ENCODE assay signal across 1 cellular context in the genomic region with DNA sequence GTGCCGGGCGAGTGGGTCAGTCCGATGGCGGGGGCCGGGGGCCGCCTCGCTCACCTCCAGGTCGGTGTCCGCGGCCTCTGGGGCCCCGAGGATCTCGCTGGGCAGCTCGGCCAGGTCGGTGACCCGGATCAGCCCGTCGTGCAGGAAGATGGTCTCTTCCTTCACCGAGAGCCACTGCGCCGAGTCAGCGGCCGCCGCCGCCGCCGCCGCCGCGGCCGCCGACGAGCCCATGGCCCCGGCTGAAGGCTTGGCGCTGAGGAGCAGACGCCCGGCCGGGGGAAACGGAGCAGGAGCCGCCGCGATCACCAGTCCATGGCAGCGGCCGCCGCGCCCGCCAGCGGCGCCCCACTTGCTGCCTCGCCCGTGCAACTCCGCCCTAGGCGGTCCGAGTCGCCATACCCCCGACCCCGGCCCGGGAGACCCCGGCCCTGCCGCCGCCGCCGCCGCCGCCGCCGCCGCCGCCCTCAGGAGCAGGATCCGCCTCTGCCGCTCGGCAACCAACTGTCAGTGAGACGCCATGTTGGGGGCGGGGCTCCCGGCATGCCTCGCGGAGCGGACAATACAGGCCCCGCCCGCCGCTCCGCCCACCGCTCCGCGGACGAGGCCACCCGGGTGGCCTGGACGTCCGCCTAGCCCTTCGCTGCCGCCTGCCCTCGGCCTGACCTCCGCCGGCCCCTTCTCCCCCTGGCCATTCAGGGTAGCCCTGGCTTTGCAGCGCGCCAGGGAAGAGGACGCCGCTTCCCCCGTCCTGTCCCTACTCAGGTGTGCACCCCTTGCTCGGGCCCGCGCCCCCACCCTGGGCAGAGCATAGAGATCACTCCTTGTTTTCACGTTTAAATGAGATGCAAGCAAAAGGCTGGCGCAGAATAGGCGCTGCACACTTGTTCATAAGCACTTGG.
TF ChIP-seq lines count a peak whose summit lies in the region.

A gene with protein sequence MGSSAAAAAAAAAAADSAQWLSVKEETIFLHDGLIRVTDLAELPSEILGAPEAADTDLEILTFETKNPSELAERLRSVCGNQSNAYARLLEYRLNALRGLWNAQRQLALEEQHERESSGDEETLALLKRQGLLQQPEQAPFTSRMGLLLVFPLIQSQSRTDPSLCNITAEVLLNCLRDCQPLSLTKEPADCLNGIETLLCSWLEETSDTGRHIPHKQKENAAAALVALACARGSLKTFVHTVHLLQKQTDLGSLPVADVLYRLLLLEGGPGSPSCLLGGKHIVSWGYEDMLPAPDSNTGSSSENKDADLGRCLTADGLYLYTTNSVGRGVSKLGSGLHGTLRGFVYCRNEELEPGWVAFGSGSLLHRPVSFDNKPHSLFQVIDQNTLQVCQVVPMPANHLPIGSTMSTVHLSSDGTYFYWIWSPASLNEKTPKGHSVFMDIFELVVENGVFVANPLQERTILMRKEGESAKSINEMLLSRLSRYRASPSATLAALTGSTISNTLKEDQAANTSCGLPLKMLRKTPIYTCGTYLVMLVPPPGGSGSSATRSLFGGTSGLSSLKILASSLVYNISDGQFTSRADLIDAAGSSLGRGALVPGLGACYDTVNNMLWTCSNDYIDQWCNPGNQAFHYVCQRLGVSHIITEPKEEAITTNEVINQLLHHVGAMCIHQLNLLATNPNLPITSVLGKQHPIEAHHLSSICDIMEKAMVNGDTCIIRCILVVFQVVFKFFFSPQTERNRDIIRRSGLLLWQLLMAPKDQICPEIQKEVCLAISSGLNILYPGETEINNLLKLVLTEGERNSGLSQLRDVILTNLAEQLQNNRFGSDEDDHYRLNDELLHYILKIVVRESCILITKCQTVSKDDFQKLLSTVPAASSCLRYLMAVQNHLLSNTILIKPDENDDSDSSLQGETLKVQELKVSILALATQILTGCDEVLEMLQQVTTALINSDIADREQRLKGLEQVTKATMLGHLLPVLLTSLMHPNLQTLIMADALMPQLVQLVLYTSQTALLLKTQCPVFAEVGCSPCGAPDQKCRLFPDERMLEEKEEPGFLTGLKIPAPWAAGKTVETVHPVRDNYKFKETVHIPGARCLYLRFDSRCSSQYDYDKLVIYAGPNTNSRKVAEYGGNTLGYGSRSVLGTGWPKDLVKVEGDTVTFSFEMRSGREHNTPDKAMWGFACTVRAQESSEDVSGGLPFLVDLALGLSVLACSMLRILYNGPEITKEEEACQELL (N-terminal part only) (minus strand): TSS at position 534 of the 899 bp plus-strand sequence. CDS start 303 bp downstream, at position 231.

TF ChIP-seq in K562, 482 proteins besides CTCF, POLR2A, EP300 and RAD21 (continued from another document and continues in another):
- TF ChIP-seq, protein P1, sequence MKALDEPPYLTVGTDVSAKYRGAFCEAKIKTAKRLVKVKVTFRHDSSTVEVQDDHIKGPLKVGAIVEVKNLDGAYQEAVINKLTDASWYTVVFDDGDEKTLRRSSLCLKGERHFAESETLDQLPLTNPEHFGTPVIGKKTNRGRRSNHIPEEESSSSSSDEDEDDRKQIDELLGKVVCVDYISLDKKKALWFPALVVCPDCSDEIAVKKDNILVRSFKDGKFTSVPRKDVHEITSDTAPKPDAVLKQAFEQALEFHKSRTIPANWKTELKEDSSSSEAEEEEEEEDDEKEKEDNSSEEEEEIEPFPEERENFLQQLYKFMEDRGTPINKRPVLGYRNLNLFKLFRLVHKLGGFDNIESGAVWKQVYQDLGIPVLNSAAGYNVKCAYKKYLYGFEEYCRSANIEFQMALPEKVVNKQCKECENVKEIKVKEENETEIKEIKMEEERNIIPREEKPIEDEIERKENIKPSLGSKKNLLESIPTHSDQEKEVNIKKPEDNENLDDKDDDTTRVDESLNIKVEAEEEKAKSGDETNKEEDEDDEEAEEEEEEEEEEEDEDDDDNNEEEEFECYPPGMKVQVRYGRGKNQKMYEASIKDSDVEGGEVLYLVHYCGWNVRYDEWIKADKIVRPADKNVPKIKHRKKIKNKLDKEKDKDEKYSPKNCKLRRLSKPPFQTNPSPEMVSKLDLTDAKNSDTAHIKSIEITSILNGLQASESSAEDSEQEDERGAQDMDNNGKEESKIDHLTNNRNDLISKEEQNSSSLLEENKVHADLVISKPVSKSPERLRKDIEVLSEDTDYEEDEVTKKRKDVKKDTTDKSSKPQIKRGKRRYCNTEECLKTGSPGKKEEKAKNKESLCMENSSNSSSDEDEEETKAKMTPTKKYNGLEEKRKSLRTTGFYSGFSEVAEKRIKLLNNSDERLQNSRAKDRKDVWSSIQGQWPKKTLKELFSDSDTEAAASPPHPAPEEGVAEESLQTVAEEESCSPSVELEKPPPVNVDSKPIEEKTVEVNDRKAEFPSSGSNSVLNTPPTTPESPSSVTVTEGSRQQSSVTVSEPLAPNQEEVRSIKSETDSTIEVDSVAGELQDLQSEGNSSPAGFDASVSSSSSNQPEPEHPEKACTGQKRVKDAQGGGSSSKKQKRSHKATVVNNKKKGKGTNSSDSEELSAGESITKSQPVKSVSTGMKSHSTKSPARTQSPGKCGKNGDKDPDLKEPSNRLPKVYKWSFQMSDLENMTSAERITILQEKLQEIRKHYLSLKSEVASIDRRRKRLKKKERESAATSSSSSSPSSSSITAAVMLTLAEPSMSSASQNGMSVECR (CRISPR knock-in tag; IDR thresholded peaks at IDR 0.05) = 0 out of 2 replicates have a peak, but pooled peaks have one; percentile 32
- TF ChIP-seq, protein P2, sequence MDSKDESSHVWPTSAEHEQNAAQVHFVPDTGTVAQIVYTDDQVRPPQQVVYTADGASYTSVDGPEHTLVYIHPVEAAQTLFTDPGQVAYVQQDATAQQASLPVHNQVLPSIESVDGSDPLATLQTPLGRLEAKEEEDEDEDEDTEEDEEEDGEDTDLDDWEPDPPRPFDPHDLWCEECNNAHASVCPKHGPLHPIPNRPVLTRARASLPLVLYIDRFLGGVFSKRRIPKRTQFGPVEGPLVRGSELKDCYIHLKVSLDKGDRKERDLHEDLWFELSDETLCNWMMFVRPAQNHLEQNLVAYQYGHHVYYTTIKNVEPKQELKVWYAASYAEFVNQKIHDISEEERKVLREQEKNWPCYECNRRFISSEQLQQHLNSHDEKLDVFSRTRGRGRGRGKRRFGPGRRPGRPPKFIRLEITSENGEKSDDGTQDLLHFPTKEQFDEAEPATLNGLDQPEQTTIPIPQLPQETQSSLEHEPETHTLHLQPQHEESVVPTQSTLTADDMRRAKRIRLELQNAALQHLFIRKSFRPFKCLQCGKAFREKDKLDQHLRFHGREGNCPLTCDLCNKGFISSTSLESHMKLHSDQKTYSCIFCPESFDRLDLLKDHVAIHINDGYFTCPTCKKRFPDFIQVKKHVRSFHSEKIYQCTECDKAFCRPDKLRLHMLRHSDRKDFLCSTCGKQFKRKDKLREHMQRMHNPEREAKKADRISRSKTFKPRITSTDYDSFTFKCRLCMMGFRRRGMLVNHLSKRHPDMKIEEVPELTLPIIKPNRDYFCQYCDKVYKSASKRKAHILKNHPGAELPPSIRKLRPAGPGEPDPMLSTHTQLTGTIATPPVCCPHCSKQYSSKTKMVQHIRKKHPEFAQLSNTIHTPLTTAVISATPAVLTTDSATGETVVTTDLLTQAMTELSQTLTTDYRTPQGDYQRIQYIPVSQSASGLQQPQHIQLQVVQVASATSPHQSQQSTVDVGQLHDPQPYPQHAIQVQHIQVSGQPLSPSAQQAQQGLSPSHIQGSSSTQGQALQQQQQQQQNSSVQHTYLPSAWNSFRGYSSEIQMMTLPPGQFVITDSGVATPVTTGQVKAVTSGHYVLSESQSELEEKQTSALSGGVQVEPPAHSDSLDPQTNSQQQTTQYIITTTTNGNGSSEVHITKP (IDR thresholded peaks at IDR 0.05; ENCODE audit: partially characterized antibody) = peak; percentile 96
- TF ChIP-seq, protein P3, sequence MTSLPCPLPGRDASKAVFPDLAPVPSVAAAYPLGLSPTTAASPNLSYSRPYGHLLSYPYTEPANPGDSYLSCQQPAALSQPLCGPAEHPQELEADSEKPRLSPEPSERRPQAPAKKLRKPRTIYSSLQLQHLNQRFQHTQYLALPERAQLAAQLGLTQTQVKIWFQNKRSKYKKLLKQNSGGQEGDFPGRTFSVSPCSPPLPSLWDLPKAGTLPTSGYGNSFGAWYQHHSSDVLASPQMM (CRISPR knock-in tag; IDR thresholded peaks at IDR 0.05) = no peak
- TF ChIP-seq ZNF282 (CRISPR knock-in tag; IDR thresholded peaks at IDR 0.05) (no peak), ZNF699 (CRISPR knock-in tag; IDR thresholded peaks at IDR 0.05; ENCODE audit: insufficient replicate concordance) (no peak), BHLHE40 (IDR thresholded peaks at IDR 0.05; ENCODE audit: low read length) (peak; percentile 9; the same call in 1 of the 2 replicates), ZNF384 (IDR thresholded peaks at IDR 0.05; ENCODE audit: low read depth, low read length) (no peak), POLR2AphosphoS5 (IDR thresholded peaks at IDR 0.05; ENCODE audit: control insufficient read depth, insufficient read depth, low read depth, low read length) (peak; percentile 74), U2AF1 (optimal IDR thresholded peaks at IDR 0.05; ENCODE audit: low read depth, low read length) (no peak), NELFE (IDR thresholded peaks at IDR 0.05; ENCODE audit: insufficient read depth, insufficient read length) (no peak), DACH1 (IDR thresholded peaks at IDR 0.05; ENCODE audit: partially characterized antibody) (no peak), ZFX (CRISPR knock-in tag; IDR thresholded peaks at IDR 0.05) (peak; percentile 91), HDAC3 (IDR thresholded peaks at IDR 0.05; ENCODE audit: borderline replicate concordance, partially characterized antibody) (no peak), FOXJ3 (CRISPR knock-in tag; IDR thresholded peaks at IDR 0.05) (no peak), ELF4 (CRISPR knock-in tag; IDR thresholded peaks at IDR 0.05) (peak; percentile 58; the same call in 1 of the 2 replicates), CAMTA2 (CRISPR knock-in tag; conservative IDR thresholded peaks at IDR 0.05) (no peak), NR2C2 (CRISPR knock-in tag; IDR thresholded peaks at IDR 0.05) (no peak), NR2C2 (tag; IDR thresholded peaks at IDR 0.05) (peak; percentile 60), NFATC3 (IDR thresholded peaks at IDR 0.05) (no peak), SMARCB1 (IDR thresholded peaks at IDR 0.05; ENCODE audit: insufficient read length, low read depth) (no peak), HNRNPH1 (optimal IDR thresholded peaks at IDR 0.05; ENCODE audit: low read depth, low read length) (no peak), EZH2 (IDR thresholded peaks at IDR 0.05; ENCODE audit: borderline replicate concordance, low read depth, low read length) (no peak), LEF1 (IDR thresholded peaks at IDR 0.05) (no peak), ZNF696 (CRISPR knock-in tag; conservative IDR thresholded peaks at IDR 0.05) (no peak), NR2C1 (IDR thresholded peaks at IDR 0.05) (no peak), NR2C1 (tag; IDR thresholded peaks at IDR 0.05) (no peak), TSC22D4 (tag; IDR thresholded peaks at IDR 0.05) (no peak), HNRNPL (IDR thresholded peaks at IDR 0.05; ENCODE audit: low read depth, low read length) (no peak), BDP1 (IDR thresholded peaks at IDR 0.05; ENCODE audit: insufficient read depth, insufficient read length) (no peak), ZC3H4 (CRISPR knock-in tag; IDR thresholded peaks at IDR 0.05; ENCODE audit: borderline replicate concordance) (no peak), MAFK (IDR thresholded peaks at IDR 0.05; ENCODE audit: low read length) (no peak)
- TF ChIP-seq, protein P4, sequence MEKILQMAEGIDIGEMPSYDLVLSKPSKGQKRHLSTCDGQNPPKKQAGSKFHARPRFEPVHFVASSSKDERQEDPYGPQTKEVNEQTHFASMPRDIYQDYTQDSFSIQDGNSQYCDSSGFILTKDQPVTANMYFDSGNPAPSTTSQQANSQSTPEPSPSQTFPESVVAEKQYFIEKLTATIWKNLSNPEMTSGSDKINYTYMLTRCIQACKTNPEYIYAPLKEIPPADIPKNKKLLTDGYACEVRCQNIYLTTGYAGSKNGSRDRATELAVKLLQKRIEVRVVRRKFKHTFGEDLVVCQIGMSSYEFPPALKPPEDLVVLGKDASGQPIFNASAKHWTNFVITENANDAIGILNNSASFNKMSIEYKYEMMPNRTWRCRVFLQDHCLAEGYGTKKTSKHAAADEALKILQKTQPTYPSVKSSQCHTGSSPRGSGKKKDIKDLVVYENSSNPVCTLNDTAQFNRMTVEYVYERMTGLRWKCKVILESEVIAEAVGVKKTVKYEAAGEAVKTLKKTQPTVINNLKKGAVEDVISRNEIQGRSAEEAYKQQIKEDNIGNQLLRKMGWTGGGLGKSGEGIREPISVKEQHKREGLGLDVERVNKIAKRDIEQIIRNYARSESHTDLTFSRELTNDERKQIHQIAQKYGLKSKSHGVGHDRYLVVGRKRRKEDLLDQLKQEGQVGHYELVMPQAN (IDR thresholded peaks at IDR 0.05; ENCODE audit: borderline replicate concordance) = peak; percentile 28; the same call in 1 of the 2 replicates
- TF ChIP-seq, protein P5, sequence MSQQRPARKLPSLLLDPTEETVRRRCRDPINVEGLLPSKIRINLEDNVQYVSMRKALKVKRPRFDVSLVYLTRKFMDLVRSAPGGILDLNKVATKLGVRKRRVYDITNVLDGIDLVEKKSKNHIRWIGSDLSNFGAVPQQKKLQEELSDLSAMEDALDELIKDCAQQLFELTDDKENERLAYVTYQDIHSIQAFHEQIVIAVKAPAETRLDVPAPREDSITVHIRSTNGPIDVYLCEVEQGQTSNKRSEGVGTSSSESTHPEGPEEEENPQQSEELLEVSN (IDR thresholded peaks at IDR 0.05; ENCODE audit: borderline replicate concordance in 1 of 2, extremely low read depth in 1 of 2, insufficient read depth in 1 of 2, insufficient read length in 1 of 2, low read depth in 1 of 2, low read length in 1 of 2, poor library complexity in 1 of 2, severe bottlenecking in 1 of 2) = peak in 1 of 2 experiments; percentile 36
- TF ChIP-seq, protein P6, sequence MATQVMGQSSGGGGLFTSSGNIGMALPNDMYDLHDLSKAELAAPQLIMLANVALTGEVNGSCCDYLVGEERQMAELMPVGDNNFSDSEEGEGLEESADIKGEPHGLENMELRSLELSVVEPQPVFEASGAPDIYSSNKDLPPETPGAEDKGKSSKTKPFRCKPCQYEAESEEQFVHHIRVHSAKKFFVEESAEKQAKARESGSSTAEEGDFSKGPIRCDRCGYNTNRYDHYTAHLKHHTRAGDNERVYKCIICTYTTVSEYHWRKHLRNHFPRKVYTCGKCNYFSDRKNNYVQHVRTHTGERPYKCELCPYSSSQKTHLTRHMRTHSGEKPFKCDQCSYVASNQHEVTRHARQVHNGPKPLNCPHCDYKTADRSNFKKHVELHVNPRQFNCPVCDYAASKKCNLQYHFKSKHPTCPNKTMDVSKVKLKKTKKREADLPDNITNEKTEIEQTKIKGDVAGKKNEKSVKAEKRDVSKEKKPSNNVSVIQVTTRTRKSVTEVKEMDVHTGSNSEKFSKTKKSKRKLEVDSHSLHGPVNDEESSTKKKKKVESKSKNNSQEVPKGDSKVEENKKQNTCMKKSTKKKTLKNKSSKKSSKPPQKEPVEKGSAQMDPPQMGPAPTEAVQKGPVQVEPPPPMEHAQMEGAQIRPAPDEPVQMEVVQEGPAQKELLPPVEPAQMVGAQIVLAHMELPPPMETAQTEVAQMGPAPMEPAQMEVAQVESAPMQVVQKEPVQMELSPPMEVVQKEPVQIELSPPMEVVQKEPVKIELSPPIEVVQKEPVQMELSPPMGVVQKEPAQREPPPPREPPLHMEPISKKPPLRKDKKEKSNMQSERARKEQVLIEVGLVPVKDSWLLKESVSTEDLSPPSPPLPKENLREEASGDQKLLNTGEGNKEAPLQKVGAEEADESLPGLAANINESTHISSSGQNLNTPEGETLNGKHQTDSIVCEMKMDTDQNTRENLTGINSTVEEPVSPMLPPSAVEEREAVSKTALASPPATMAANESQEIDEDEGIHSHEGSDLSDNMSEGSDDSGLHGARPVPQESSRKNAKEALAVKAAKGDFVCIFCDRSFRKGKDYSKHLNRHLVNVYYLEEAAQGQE (CRISPR knock-in tag; IDR thresholded peaks at IDR 0.05; ENCODE audit: low read depth) = peak; percentile 29; the same call in 1 of the 2 replicates
